ENCODE assay signal across 1 cellular context in the genomic region with DNA sequence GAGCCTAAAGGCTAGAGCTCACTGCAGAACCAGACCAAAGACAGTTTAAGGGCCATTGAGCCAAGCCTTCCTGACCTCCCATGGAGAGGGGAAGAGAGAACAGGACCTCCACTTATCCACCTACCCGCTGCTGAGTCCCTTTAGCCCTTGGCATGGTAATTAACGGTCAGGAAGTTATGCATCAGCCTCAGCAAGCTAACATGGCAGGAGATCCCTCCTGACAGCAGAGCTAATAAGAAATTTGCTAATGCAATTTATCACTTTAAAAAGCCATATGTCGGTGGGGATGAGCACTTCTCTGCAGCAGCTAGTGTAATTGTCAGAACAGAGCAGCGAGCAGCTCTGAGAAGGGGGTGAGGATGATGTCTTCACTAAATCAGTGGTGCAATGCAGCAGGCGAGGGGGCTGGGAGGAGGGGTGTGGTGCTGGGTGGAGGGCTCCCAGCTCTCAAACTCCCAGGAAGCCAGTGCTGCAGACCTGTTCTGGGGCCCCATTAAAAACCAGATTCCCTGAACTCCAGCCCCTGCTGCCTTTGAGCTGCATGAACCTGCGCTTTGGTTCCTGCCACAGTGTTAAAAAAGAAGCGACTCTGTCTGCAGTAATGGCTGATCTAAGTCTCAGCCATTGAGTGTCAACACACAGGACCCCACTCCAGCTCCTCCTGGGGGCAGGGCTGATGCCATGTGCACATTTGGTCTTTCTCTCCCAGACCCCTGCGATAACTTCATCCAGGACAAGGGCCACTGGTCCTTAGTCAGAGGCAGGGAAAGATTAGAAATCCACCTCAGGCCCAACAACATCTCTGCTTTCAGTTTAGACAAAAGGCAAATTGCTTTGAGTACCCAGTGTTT.
A peak's percentile ranks its signal among the peaks of the same experiment; 100 is the strongest.
TF ChIP-seq lines count a peak whose summit lies in the region.

No MANE protein-coding gene starts in this region.

TF ChIP-seq in SK-N-SH treated with all-trans-retinoic acid at 6 μM for 48 hours, 23 proteins besides CTCF, POLR2A, EP300 and RAD21 (continued from another document):
- TF ChIP-seq ISL1 (CRISPR knock-in tag; IDR thresholded peaks at IDR 0.05) = peak; percentile 40
- no peak for TF ChIP-seq OSR1 (CRISPR knock-in tag; IDR thresholded peaks at IDR 0.05)
- TF ChIP-seq GLIS3 (CRISPR knock-in tag; IDR thresholded peaks at IDR 0.05) = peak; percentile 10; the same call in 1 of the 2 replicates
- peak; percentile 60; the same call in 1 of the 2 replicates for TF ChIP-seq BACH2 (CRISPR knock-in tag; IDR thresholded peaks at IDR 0.05; ENCODE audit: borderline replicate concordance)
